8 cellular contexts compared by ENCODE assay signal in the genomic region with DNA sequence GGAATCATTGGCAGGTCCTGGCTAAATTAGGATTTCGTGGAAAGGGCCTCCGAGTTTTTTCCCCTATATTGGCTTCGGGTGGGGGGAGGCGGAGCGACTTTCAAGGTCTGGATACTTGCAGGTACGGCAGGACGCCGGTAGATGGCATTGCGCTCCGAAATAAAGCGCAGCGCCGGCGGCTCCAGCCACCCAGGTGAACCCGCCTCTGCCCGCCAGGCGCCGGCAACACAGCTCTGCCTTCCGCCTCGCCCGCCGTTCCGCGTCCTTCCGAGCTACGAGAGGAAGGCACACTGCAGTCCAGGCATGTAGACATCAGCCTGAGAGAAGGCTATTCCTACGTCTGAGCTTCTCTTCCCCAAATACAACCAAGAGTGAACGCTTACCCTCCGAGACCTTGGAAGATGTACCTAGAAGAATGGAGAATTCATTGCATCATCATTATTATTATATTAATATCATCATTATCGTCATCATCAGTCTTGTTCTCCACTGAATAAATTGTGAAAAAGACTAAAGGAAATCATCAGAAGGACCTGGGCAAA.
DNase-seq lines count a peak whose midpoint lies in the region; ATAC-seq and TF ChIP-seq lines count a peak whose summit lies in the region.

No MANE protein-coding gene starts in this region.

- intact Hi-C loops in CD14-positive monocyte (cut with micrococcal nuclease): loop anchor here (5.0 kb wide), 1 partner anchor 513 kb away; the partner anchor contains the start of gene MECOM (in 2 of the 2)

- peaks cover 44% of the 10 kb centered on the region for H3K4me1 Mint-ChIP-seq in CD14-positive monocyte

- H3K4me3 Mint-ChIP-seq in CD14-positive monocyte: peak overlapping the region; percentile 31 to 87

- no peak overlapping the region for H3K27ac Mint-ChIP-seq in CD14-positive monocyte

- H3K27me3 Mint-ChIP-seq in CD14-positive monocyte (ENCODE audit: low read depth in 3 of 3): peaks cover 60 to 68% (median 64%) of the 10 kb centered on the region in 3 donors

- DNase-seq in CD14-positive monocyte (ENCODE audit: low spot score): peak; percentile 63
- DNase-seq in NCI-H524 treated with DMSO at 0.1 percent for 48 hours (lab: John Stamatoyannopoulos, UW): peak; percentile 50
- peak; percentile 41 to 44 for DNase-seq in activated CD4-positive, alpha-beta T cell treated with anti-CD3 and anti-CD28 coated beads, Interleukin-2, amount 50 U/mL, for 4 hours
- peak; percentile 25 for DNase-seq in effector CD4-positive, alpha-beta T cell
- peak; percentile 75 for DNase-seq in medulla oblongata (ENCODE audit: extremely low spot score)
- peak; percentile 51 to 67 (median 62) for DNase-seq in stimulated activated CD4-positive, alpha-beta T cell treated with anti-CD3 and anti-CD28 coated beads, TNF-alpha, amount 100 ng/mL, for 48 hours (ENCODE audit: low read depth in 3 of 3)

- H3K36me3 Mint-ChIP-seq in CD14-positive monocyte: peaks cover 4 to 10% of the 10 kb centered on the region in 2 donors

- peak; percentile 99 for ATAC-seq in GM19397 (IDR thresholded peaks at IDR 0.05; ENCODE audit: unreplicated experiment)
- peak; percentile 98 for ATAC-seq in HG03520 (IDR thresholded peaks at IDR 0.05; ENCODE audit: unreplicated experiment)

- peak; percentile 83 for TF ChIP-seq CTCF in CD14-positive monocyte (IDR thresholded peaks at IDR 0.05)

- peaks cover 0 to 10% (median 4%) of the 10 kb centered on the region in 7 donors for H3K9me3 Mint-ChIP-seq in CD14-positive monocyte

Comparison
In these comparisons a context has a peak if more than half of its experiments do, and no peak if none do; other contexts are left out.
1. Peak in every context shown above with its lines: DNase-seq and ATAC-seq.
2. DNase-seq: peak in every context shown above with its lines; median percentile 75 in medulla oblongata; 63 in CD14-positive monocyte; 62 in stimulated activated CD4-positive, alpha-beta T cell treated with anti-CD3 and anti-CD28 coated beads, TNF-alpha, amount 100 ng/mL, for 48 hours; 50 in NCI-H524 treated with DMSO at 0.1 percent for 48 hours; 42 in activated CD4-positive, alpha-beta T cell treated with anti-CD3 and anti-CD28 coated beads, Interleukin-2, amount 50 U/mL, for 4 hours; 25 in effector CD4-positive, alpha-beta T cell.